ENCODE assay signal across 8 cellular contexts in the genomic region with DNA sequence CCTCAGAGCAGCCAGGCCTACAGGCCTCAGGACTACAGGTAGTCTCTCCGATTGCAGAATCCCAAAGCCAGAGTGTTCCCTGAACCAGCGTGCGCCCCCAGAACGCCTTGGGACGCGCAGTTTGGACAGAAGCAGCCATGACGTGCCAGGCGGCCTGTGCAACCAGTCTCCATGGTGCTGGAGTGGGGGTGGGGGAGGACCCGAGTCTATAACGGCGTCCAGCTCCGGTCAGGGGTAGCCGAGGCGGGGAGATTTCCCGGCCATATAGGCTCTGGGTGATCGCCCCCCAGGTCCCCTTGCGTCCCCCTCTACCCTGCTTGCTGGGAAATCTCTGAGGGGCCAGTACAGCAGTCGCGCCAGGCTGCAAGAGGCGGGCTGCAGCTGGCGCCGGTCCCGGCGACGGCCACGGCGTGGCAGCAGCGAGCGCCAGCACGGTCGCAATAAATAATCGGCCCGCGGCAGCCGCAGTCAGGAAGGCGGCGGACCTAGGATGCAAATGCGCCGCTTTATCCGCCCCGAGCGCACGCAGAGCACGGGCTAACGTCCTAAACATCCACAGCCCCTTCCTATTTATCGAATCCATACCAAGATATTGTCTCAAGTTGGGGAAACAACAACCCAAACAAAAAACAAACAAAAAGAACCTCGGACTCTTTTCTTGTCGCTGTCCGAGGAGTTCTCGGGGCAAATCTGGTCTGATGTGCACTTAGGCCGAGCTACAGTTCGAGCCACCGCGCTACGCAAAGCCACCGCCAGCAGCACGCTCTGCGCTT. TPM values are rescaled to one million over a fixed set of nuclear protein-coding genes. Genes with fewer than 3 reads are reported as not detected.
DNase-seq lines count a peak whose midpoint lies in the region; ATAC-seq lines count a peak whose summit lies in the region.

No MANE protein-coding gene starts in this region.

- intact Hi-C loops in Right ventricle myocardium superior (cut with DNase I) (no loop called here), posterior vena cava (cut with DNase I) (loop anchor here in 1 of 2 donors (10.0 kb wide), 1 partner anchor 956 kb away; no protein-coding TSS in a partner anchor)

- peak; percentile 63 for ATAC-seq in GM21360 (IDR thresholded peaks at IDR 0.05; ENCODE audit: unreplicated experiment)
- peak; percentile 87 for ATAC-seq in Right ventricle myocardium superior (ENCODE audit: poor library complexity)

- DNase-seq in DMS114 treated with DMSO at 0.1 percent for 48 hours (lab: John Stamatoyannopoulos, UW; ENCODE audit: unreplicated experiment) (peak; percentile 63), HUDEP-2 (lab: John Stamatoyannopoulos, UW; ENCODE audit: unreplicated experiment in 76 of 76) (peak in 54 of 76 experiments; percentile 4 to 70 (median 34)), RPMI8226 (peak; percentile 80), Right ventricle myocardium superior (peak; percentile 78), posterior vena cava (ENCODE audit: low spot score) (peak; percentile 93), COR-L47 (lab: John Stamatoyannopoulos, UW) (no peak)
- DNase-seq in activated naive CD4-positive, alpha-beta T cell treated with anti-CD3 and anti-CD28 coated beads, Interleukin-2, amount 50 U/mL, for 16 hours = peak; percentile 71

RNA-seq across cellular contexts. Expression of gene HOXA3, which starts 1.6 kb away (rescaled TPM):
- total RNA-seq in Right ventricle myocardium superior (0.35 TPM), posterior vena cava (1 to 10 TPM; 7.2 to 9.3 TPM)

RNA-seq across cellular contexts. Expression of gene HOXA6, which starts 3.2 kb away (rescaled TPM):
- total RNA-seq in Right ventricle myocardium superior (not detected), posterior vena cava (1 to 10 TPM; 8.6 to 9.1 TPM)

RNA-seq across cellular contexts. Expression of gene HOXA7, which starts 5.7 kb away (rescaled TPM):
- total RNA-seq in Right ventricle myocardium superior (not detected), posterior vena cava (1 to 10 TPM; 6.2 to 6.7 TPM)

RNA-seq across cellular contexts. Expression of gene HOXA5, which starts 7.3 kb away (rescaled TPM):
- total RNA-seq in Right ventricle myocardium superior = 0.62 TPM
- total RNA-seq in posterior vena cava = 10 to 100 TPM; 11.3 to 17.6 TPM

RNA-seq across cellular contexts. Expression of gene HOXA9, which starts 14.6 kb away (rescaled TPM):
- total RNA-seq in Right ventricle myocardium superior = not detected
- 1 to 10 TPM; 7.4 TPM for total RNA-seq in posterior vena cava
